ENCODE assay signal across 12 cellular contexts in the genomic region with DNA sequence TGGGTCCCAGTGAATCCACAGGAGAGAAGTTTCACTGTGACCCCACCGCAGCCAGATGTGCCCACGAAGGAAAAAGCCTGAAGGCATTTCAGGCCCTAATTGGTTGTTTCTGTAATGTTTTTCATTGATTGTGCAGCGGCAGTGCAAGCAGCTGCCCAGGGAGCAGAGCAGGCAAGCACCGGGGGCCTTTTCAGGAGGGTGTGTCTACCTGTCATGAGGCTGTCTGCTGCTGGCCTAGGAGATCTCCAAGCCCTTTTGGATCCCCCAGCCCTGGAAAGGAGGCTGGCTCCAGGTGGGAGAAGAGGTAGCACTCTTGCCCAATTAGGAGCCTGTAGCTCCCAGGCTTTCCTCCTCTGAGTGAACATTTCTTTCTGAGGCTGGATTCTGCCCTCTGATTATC.
DNase-seq lines count a peak whose midpoint lies in the region; ATAC-seq and TF ChIP-seq lines count a peak whose summit lies in the region.
"Had no signal": no experiment of that assay in that cellular context is flagged by ENCODE, and none has a peak within 500 bp of the region (broad histone marks: within the 10 kb centered on the region; RNA-seq: fewer than 3 reads in every experiment).

No MANE protein-coding gene starts in this region.

- WGBS in prostate gland: 52% methylated on average over 4 of the region's 4 CpGs

- TF ChIP-seq CTCF in prostate gland (IDR thresholded peaks at IDR 0.05): no peak

- H3K9me3 ChIP-seq in KOPT-K1 (ENCODE audit: insufficient read depth, low read length, poor library complexity, severe bottlenecking) (no peaks in the 10 kb centered on the region), prostate gland (no peaks in the 10 kb centered on the region)

- H3K36me3 ChIP-seq in KOPT-K1 (ENCODE audit: insufficient read depth, low read length) (no peaks in the 10 kb centered on the region), prostate gland (no peaks in the 10 kb centered on the region)

- H3K27ac ChIP-seq in KOPT-K1 (ENCODE audit: low read depth, low read length, poor library complexity, severe bottlenecking): peak overlapping the region; percentile 42
- H3K27ac ChIP-seq in prostate gland: no peak overlapping the region
- H3K27ac ChIP-seq: parathyroid adenoma, PC-9 had no signal

- peak; percentile 36 for DNase-seq in COR-L47 (lab: John Stamatoyannopoulos, UW)
- no peak for DNase-seq in posterior cingulate gyrus
- DNase-seq in prostate gland (ENCODE audit: low spot score): no peak
- DNase-seq in stimulated activated CD4-positive, alpha-beta T cell treated with anti-CD3 and anti-CD28 coated beads, Interleukin-4, amount 100 ng/mL, for 4 hours: no peak
- DNase-seq in AML-193 (lab: John Stamatoyannopoulos, UW): no peak
- DNase-seq: central memory CD4-positive, alpha-beta T cell; PC-9 had no signal

- H3K4me3 ChIP-seq in prostate gland: no peak overlapping the region
- H3K4me3 ChIP-seq: PC-9 had no signal

- H3K4me1 ChIP-seq in prostate gland (replicated peaks): no peaks in the 10 kb centered on the region

- intact Hi-C loops in posterior cingulate gyrus (cut with DNase I): no loop called here
- intact Hi-C loops in prostate gland (cut with DNase I): no loop called here

- ATAC-seq in GM19438 (IDR thresholded peaks at IDR 0.05; ENCODE audit: low read depth, unreplicated experiment) (peak; percentile 43), HG02885 (IDR thresholded peaks at IDR 0.05; ENCODE audit: poor library complexity, unreplicated experiment) (peak; percentile 44)
- ATAC-seq: HCT116 had no signal

- no peak for TF ChIP-seq POLR2A in prostate gland (IDR thresholded peaks at IDR 0.05)

- no peaks in the 10 kb centered on the region for H3K27me3 ChIP-seq in prostate gland (replicated peaks; ENCODE audit: insufficient read depth)
